In the genomic region with DNA sequence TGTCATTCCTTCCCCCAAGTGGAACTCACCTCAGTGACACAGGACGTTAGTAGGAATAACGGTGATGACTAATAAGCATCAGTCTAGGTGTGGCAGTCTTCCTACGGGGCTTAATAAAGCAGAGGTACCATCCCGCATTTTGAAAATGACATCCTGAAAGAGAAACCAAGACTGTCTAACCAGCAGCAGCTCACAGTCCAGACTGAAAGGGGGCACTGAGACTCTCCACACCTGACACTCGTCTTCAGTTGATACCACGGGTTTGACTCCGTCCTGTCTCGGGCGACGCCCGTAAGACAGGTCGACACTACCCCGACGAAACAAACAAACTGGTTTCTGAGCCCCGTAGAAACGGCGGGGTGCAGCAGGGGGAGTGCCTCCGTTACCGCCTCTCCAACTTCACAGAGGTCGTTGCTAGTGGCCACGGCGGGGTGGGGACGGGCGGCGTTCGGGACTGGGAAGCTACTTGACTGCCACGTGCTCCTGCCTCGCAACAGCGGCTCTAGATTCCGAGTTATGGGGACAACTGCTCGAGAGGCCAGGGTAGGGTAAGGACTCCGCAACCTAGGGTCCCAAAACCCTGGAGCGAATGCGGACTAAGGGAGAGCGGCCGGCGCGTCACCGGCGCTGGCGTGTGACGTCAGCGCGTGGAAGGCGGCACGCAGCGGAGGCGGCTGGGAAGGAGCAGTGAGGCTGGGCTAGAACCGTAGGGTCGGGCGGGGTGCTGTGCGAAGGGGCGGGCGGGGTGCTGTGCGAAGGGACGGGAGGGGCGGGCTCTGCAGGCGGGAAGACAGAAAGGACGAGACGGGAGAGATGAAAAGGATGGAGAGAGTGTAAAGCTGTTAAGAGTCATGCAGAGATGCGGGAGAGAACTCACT, we compare ENCODE assay signal across 8 cellular contexts. TPM values are rescaled to one million over a fixed set of nuclear protein-coding genes. Genes with fewer than 3 reads are reported as not detected.
DNase-seq lines count a peak whose midpoint lies in the region; ATAC-seq and TF ChIP-seq lines count a peak whose summit lies in the region.

A gene with protein sequence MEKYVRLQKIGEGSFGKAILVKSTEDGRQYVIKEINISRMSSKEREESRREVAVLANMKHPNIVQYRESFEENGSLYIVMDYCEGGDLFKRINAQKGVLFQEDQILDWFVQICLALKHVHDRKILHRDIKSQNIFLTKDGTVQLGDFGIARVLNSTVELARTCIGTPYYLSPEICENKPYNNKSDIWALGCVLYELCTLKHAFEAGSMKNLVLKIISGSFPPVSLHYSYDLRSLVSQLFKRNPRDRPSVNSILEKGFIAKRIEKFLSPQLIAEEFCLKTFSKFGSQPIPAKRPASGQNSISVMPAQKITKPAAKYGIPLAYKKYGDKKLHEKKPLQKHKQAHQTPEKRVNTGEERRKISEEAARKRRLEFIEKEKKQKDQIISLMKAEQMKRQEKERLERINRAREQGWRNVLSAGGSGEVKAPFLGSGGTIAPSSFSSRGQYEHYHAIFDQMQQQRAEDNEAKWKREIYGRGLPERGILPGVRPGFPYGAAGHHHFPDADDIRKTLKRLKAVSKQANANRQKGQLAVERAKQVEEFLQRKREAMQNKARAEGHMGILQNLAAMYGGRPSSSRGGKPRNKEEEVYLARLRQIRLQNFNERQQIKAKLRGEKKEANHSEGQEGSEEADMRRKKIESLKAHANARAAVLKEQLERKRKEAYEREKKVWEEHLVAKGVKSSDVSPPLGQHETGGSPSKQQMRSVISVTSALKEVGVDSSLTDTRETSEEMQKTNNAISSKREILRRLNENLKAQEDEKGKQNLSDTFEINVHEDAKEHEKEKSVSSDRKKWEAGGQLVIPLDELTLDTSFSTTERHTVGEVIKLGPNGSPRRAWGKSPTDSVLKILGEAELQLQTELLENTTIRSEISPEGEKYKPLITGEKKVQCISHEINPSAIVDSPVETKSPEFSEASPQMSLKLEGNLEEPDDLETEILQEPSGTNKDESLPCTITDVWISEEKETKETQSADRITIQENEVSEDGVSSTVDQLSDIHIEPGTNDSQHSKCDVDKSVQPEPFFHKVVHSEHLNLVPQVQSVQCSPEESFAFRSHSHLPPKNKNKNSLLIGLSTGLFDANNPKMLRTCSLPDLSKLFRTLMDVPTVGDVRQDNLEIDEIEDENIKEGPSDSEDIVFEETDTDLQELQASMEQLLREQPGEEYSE (N-terminal part only) (minus strand): TSS at position 593 of the 878 bp plus-strand sequence. CDS start 9,953 bp downstream, outside the sequence.

- peak within 1 kb of the TSS; percentile 92 to 98 (median 93) for H3K4me3 Mint-ChIP-seq in T-cell

- H3K27ac Mint-ChIP-seq in T-cell = peak within 1 kb of the TSS; percentile 99

- intact Hi-C loops in left cardiac atrium (cut with DNase I) = loop anchor here (5.0 to 10.0 kb wide), 3 partner anchors 93 to 430 kb away; partner anchors contain the start of gene HPF1 (in 1 of the 2)
- intact Hi-C loops in posterior vena cava (cut with DNase I) = no loop called here
- intact Hi-C loops in upper lobe of right lung (cut with DNase I) = no loop called here

- peaks cover 6% of the 10 kb centered on the region for H3K36me3 Mint-ChIP-seq in T-cell

- POLR2A ChIA-PET in T-cell (lab: Charles Lee) = interaction anchor here (0.6 to 2.5 kb wide), 11 partner anchors 8 to 114 kb away, joined by 3 to 22 read pairs (median 6); partner anchors contain the start of gene CLCN3 (in 2 of the 2)

- H3K27ac ChIP-seq in adipose tissue (ENCODE audit: low read depth, low read length) = peak within 1 kb of the TSS; percentile 63
- peak within 1 kb of the TSS; percentile 96 for H3K27ac ChIP-seq in upper lobe of right lung

- DNase-seq in GM13976 (ENCODE audit: low spot score) (peak; percentile 91), NCI-H146 (lab: John Stamatoyannopoulos, UW) (peak; percentile 85), T-cell (peak; percentile 71 to 90 (median 84)), left cardiac atrium (peak; percentile 93), posterior vena cava (ENCODE audit: low spot score) (peak; percentile 96), upper lobe of right lung (peak; percentile 95)

- TF ChIP-seq CTCF in GM13976 (IDR thresholded peaks at IDR 0.05; ENCODE audit: borderline replicate concordance, control extremely low read depth, extremely low read depth, insufficient read depth, missing control alignments) (no peak), upper lobe of right lung (IDR thresholded peaks at IDR 0.05) (no peak)

- ATAC-seq in HG02852 (IDR thresholded peaks at IDR 0.05; ENCODE audit: unreplicated experiment) (peak; percentile 91), T-cell (replicated peaks in 1 of 4) (peak; percentile 84 to 91 (median 89)), left cardiac atrium (peak; percentile 99), upper lobe of right lung (peak; percentile 99)

- H3K27me3 ChIP-seq in upper lobe of right lung = no peaks in the 10 kb centered on the region

- in situ Hi-C loops in GM13976 (cut with MboI; ENCODE audit: low sequenced_read_pairs, unreplicated experiment) = loop anchor here (25.0 kb wide), 1 partner anchor 425 kb away; the partner anchor contains the start of gene MFAP3L

- 0 to 1% (median 1%) methylated on average over 61 of the region's 61 CpGs for WGBS in adipose tissue, 3 donors

- peak within 1 kb of the TSS; percentile 83 for H3K4me3 ChIP-seq in upper lobe of right lung

- H3K4me1 ChIP-seq in upper lobe of right lung = peaks cover 14% of the 10 kb centered on the region

- H3K9me3 ChIP-seq in upper lobe of right lung = no peaks in the 10 kb centered on the region

- peaks cover 40 to 54% (median 43%) of the 10 kb centered on the region in 3 donors for H3K4me1 Mint-ChIP-seq in T-cell

- H3K9me3 Mint-ChIP-seq in T-cell = no peaks in the 10 kb centered on the region

- H3K27me3 Mint-ChIP-seq in T-cell = no peaks in the 10 kb centered on the region

- CTCF ChIA-PET in T-cell (lab: Charles Lee) = interaction anchor here (0.6 to 2.4 kb wide), 25 partner anchors 8 to 1295 kb away, joined by 3 to 29 read pairs (median 4); partner anchors contain the start of genes CBR4 (in 1 of the 2) and CLCN3 (in 1 of the 2)

- no peaks in the 10 kb centered on the region for H3K36me3 ChIP-seq in upper lobe of right lung

RNA-seq across cellular contexts. Expression of the gene that starts here (rescaled TPM):
- total RNA-seq in T-cell (10 to 100 TPM; 13.4 to 21.9 (median 19.5) TPM), left cardiac atrium (10 to 100 TPM; 12.4 to 13.3 TPM), posterior vena cava (10 to 100 TPM; 19.2 to 19.9 TPM), upper lobe of right lung (13.5 TPM)
- 10 to 100 TPM in 1 of 3 donors, 1 to 10 TPM in 2; 2.1 to 10.0 (median 3.9) TPM for polyA plus RNA-seq in adipose tissue

Comparison
In these comparisons a context has a peak if more than half of its experiments do, and no peak if none do; other contexts are left out.
1. Peak in every context shown above with its lines: DNase-seq, ATAC-seq, H3K4me3 ChIP-seq and H3K27ac ChIP-seq.
2. intact Hi-C loops: an anchor here in left cardiac atrium (5.0 to 10.0 kb wide); none called in posterior vena cava and upper lobe of right lung.